Comparison of ENCODE assay signal across 18 cellular contexts in genomic region chr7:12949060-12950045, GRCh38.
DNase-seq lines count a peak whose midpoint lies in the region; ATAC-seq and TF ChIP-seq lines count a peak whose summit lies in the region.
"Had no signal": no experiment of that assay in that cellular context is flagged by ENCODE, and none has a peak within 500 bp of the region (broad histone marks: within the 10 kb centered on the region; RNA-seq: fewer than 3 reads in every experiment).

No MANE protein-coding gene starts in this region.

- POLR2A ChIA-PET in HEK293 (lab: Yijun Ruan, JAX): no interaction called here
- POLR2A ChIA-PET in CD8-positive, alpha-beta T cell (lab: Charles Lee): no interaction called here

- no peaks in the 10 kb centered on the region for H3K27me3 ChIP-seq in CD8-positive, alpha-beta T cell (ENCODE audit: insufficient read depth, low read length)
- H3K27me3 ChIP-seq: esophagus squamous epithelium had no signal

- H3K36me3 Mint-ChIP-seq in CD8-positive, alpha-beta T cell: no peaks in the 10 kb centered on the region
- H3K36me3 Mint-ChIP-seq: naive B cell had no signal

- no peaks in the 10 kb centered on the region for H3K36me3 ChIP-seq in HEK293 (ENCODE audit: control insufficient read depth in 2 of 2, insufficient read depth in 1 of 2, low read length in 2 of 2)
- no peaks in the 10 kb centered on the region for H3K36me3 ChIP-seq in CD8-positive, alpha-beta T cell (ENCODE audit: insufficient read depth, low read length)
- H3K36me3 ChIP-seq: esophagus squamous epithelium, HAP-1 had no signal

- H3K4me3 ChIP-seq in HEK293 (ENCODE audit: low read depth, low read length): no peak overlapping the region
- no peak overlapping the region for H3K4me3 ChIP-seq in CD8-positive, alpha-beta T cell (ENCODE audit: low read depth, low read length)
- H3K4me3 ChIP-seq: esophagus squamous epithelium, HAP-1 had no signal

- no peaks in the 10 kb centered on the region for H3K27me3 Mint-ChIP-seq in CD8-positive, alpha-beta T cell (ENCODE audit: low read depth)

- TF ChIP-seq CTCF in HEK293 (tag by site-specific recombination; IDR thresholded peaks at IDR 0.05): no peak
- no peak for TF ChIP-seq CTCF in VCaP (conservative IDR thresholded peaks at IDR 0.05)
- no peak for TF ChIP-seq CTCF in CD8-positive, alpha-beta T cell (IDR thresholded peaks at IDR 0.05)

- H3K4me1 Mint-ChIP-seq in CD8-positive, alpha-beta T cell (ENCODE audit: low read depth): no peaks in the 10 kb centered on the region
- H3K4me1 Mint-ChIP-seq: naive B cell had no signal

- no peak for ATAC-seq in CD8-positive, alpha-beta T cell
- ATAC-seq: left ventricle myocardium superior had no signal

- CTCF ChIA-PET in HEK293 (lab: Yijun Ruan, JAX): interaction anchor here (0.9 to 1.1 kb wide), 2 partner anchors 72 to 263 kb away, joined by 4 read pairs; no protein-coding TSS in a partner anchor
- CTCF ChIA-PET in CD8-positive, alpha-beta T cell (lab: Charles Lee): no interaction called here

- no peak overlapping the region for H3K4me3 Mint-ChIP-seq in CD8-positive, alpha-beta T cell
- H3K4me3 Mint-ChIP-seq: naive B cell; T-helper 2 cell treated with Interferon-gamma antibody and Interleukin-4, amounts not matched to agents 5 μg/mL and 100 μg/mL, for 36 hours had no signal

- peaks cover 6% of the 10 kb centered on the region for H3K4me1 ChIP-seq in HEK293 (ENCODE audit: control insufficient read depth, insufficient read depth, low read length)
- H3K4me1 ChIP-seq in CD8-positive, alpha-beta T cell (ENCODE audit: insufficient read depth, low read length): no peaks in the 10 kb centered on the region

- no peak overlapping the region for H3K27ac Mint-ChIP-seq in CD8-positive, alpha-beta T cell
- H3K27ac Mint-ChIP-seq: naive B cell; T-helper 2 cell treated with Interferon-gamma antibody and Interleukin-4, amounts not matched to agents 5 μg/mL and 100 μg/mL, for 36 hours had no signal

- no peaks in the 10 kb centered on the region for H3K9me3 Mint-ChIP-seq in CD8-positive, alpha-beta T cell
- H3K9me3 Mint-ChIP-seq: naive B cell; T-helper 2 cell treated with Interferon-gamma antibody and Interleukin-4, amounts not matched to agents 5 μg/mL and 100 μg/mL, for 36 hours had no signal

- DNase-seq in foreskin melanocyte (peak; percentile 85), renal cortical epithelial cell (ENCODE audit: low read depth) (peak; percentile 93), NAMALWA (ENCODE audit: low spot score) (no peak)
- no peak for DNase-seq in CD8-positive, alpha-beta T cell
- DNase-seq in central memory CD4-positive, alpha-beta T cell: no peak
- DNase-seq: activated CD4-positive, alpha-beta T cell treated with anti-CD3 and anti-CD28 coated beads for 1 hour; activated naive CD4-positive, alpha-beta T cell; aorta; esophagus squamous epithelium; left ventricle myocardium superior; naive B cell; NCI-H1048; NK-92 treated with Interleukin-12 subunit alpha and Interleukin-12 subunit beta, amount 100 ng/mL, for 24 hours; stimulated activated CD4-positive, alpha-beta T cell treated with anti-CD3 and anti-CD28 coated beads, Interleukin-1b, Interleukin-23, amount 100 ng/mL, for 48 hours had no signal

- H3K27ac ChIP-seq in HEK293 (ENCODE audit: extremely low read depth, low read depth, low read length): no peak overlapping the region
- 0 out of 2 replicates have a peak overlapping the region, but pooled peaks have one; percentile 7 for H3K27ac ChIP-seq in VCaP
- no peak overlapping the region for H3K27ac ChIP-seq in CD8-positive, alpha-beta T cell (ENCODE audit: low read depth, low read length)

- intact Hi-C loops in CD8-positive, alpha-beta T cell (cut with DNase I, micrococcal nuclease): no loop called here

- H3K9me3 ChIP-seq in HEK293 (ENCODE audit: control insufficient read depth, insufficient read depth, low read depth, low read length): no peaks in the 10 kb centered on the region
- H3K9me3 ChIP-seq in CD8-positive, alpha-beta T cell (ENCODE audit: low read length): no peaks in the 10 kb centered on the region
- H3K9me3 ChIP-seq: esophagus squamous epithelium, HAP-1 had no signal

TF ChIP-seq in HEK293, 187 proteins besides CTCF, POLR2A, EP300 and RAD21:
- TF ChIP-seq OSR2 (tag by site-specific recombination; IDR thresholded peaks at IDR 0.05) (peak; percentile 25; the same call in 1 of the 2 replicates), ZBTB26 (tag by site-specific recombination; optimal IDR thresholded peaks at IDR 0.05) (no peak), PRDM6 (tag by site-specific recombination; IDR thresholded peaks at IDR 0.05) (0 out of 2 replicates have a peak, but pooled peaks have one; percentile 15), ZNF629 (tag by site-specific recombination; IDR thresholded peaks at IDR 0.05) (0 out of 2 replicates have a peak, but pooled peaks have one; percentile 12), ZNF416 (tag by site-specific recombination; IDR thresholded peaks at IDR 0.05) (no peak)

Comparison
In these comparisons a context has a peak if more than half of its experiments do, and no peak if none do; other contexts are left out.
1. DNase-seq: peak in foreskin melanocyte (single experiment) and renal cortical epithelial cell (single experiment); none in CD8-positive, alpha-beta T cell (0 of 7), central memory CD4-positive, alpha-beta T cell (single experiment) and NAMALWA (single experiment).